8 cellular contexts compared by ENCODE assay signal in the genomic region with DNA sequence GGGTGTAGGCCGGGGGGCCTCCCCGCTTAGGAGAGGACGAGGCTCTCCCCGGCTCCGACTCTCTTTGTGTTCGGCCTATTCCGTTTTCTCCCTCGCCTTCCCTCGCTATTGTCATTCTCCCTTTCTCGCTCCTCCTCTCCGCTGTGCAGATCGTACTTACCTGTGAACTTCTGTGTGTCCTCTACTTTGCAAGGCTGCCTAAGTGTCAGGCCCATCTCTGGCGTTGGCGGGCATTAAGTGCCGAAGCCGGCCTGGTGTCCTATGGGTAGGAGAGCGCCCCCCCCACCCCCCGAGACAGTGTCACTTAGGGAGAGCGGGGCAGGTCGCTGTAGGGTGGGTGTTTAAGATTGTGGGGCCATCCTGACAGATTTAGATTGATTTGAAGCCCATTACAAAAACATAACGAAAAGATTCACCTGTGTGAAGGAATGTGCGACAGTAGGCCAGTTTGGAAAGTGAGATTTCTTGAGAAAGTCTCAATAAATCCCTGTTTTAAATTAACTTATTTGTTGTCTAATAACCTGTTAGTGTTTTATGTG. TPM values are rescaled to one million over a fixed set of nuclear protein-coding genes. Genes with fewer than 3 reads are reported as not detected.
DNase-seq lines count a peak whose midpoint lies in the region; ATAC-seq and TF ChIP-seq lines count a peak whose summit lies in the region.

No MANE protein-coding gene starts in this region.

- peak overlapping the region; percentile 71 for H2AFZ ChIP-seq in neural progenitor cell (replicated peaks)

- ATAC-seq in Right ventricle myocardium inferior, result peak; percentile 47
- peak; percentile 17 for ATAC-seq in HG02970 (IDR thresholded peaks at IDR 0.05; ENCODE audit: low FRiP score, unreplicated experiment)

- peaks cover 67% of the 10 kb centered on the region for H3K36me3 Mint-ChIP-seq in activated T-helper 1 cell treated with anti-CD3 and anti-CD28 coated beads, Interleukin-12 subunit alpha, Interleukin-12 subunit beta, Interleukin-2, Interleukin-4 antibody, amounts not matched to agents 30 ng/mL and 10 ng/mL and 1 ng/mL, durations not matched to agents 14 hours and 24 hours and 36 hours (ENCODE audit: low read depth)
- peaks cover 73% of the 10 kb centered on the region for H3K36me3 Mint-ChIP-seq in neural progenitor cell

- 0% methylated on average over 22 of the region's 22 CpGs for WGBS in thyroid gland, 2 donors

- H3K9me3 ChIP-seq in neural progenitor cell (ENCODE audit: low read depth), result peaks cover 7% of the 10 kb centered on the region
- H3K9me3 ChIP-seq in thyroid gland, result no peaks in the 10 kb centered on the region

- TF ChIP-seq POLR2A in thyroid gland (IDR thresholded peaks at IDR 0.05), result no peak

- H3K27me3 Mint-ChIP-seq in activated T-helper 1 cell treated with anti-CD3 and anti-CD28 coated beads, Interleukin-12 subunit alpha, Interleukin-12 subunit beta, Interleukin-2, Interleukin-4 antibody, amounts not matched to agents 30 ng/mL and 10 ng/mL and 1 ng/mL, durations not matched to agents 14 hours and 24 hours and 36 hours (ENCODE audit: insufficient read depth), result no peaks in the 10 kb centered on the region
- peaks cover 6% of the 10 kb centered on the region for H3K27me3 Mint-ChIP-seq in neural progenitor cell (ENCODE audit: insufficient read depth, low read depth)

- peak overlapping the region; percentile 99 for H3K4me3 ChIP-seq in fibroblast of the aortic adventitia (ENCODE audit: low read depth, low read length)
- peak overlapping the region; percentile 92 for H3K4me3 ChIP-seq in neural progenitor cell
- H3K4me3 ChIP-seq in thyroid gland (replicated peaks in 1 of 3), result peak overlapping the region; percentile 91 to 97 (median 93)

- peaks cover 20% of the 10 kb centered on the region for H3K9me3 Mint-ChIP-seq in activated T-helper 1 cell treated with anti-CD3 and anti-CD28 coated beads, Interleukin-12 subunit alpha, Interleukin-12 subunit beta, Interleukin-2, Interleukin-4 antibody, amounts not matched to agents 30 ng/mL and 10 ng/mL and 1 ng/mL, durations not matched to agents 14 hours and 24 hours and 36 hours
- H3K9me3 Mint-ChIP-seq in neural progenitor cell, result peaks cover 50% of the 10 kb centered on the region

- DNase-seq in Right ventricle myocardium inferior (ENCODE audit: missing footprints), result no peak
- no peak for DNase-seq in cardiac septum (ENCODE audit: low spot score)
- DNase-seq in NCI-H510A (lab: John Stamatoyannopoulos, UW), result peak; percentile 20
- DNase-seq in activated T-helper 1 cell treated with anti-CD3 and anti-CD28 coated beads, Interleukin-12 subunit alpha, Interleukin-12 subunit beta, Interleukin-2, Interleukin-4 antibody, amounts not matched to agents 30 ng/mL and 10 ng/mL and 1 ng/mL, durations not matched to agents 14 hours and 24 hours and 36 hours (ENCODE audit: low spot score), result peak; percentile 14
- peak; percentile 23 for DNase-seq in fibroblast of the aortic adventitia (ENCODE audit: low read depth)
- DNase-seq in neural progenitor cell (ENCODE audit: low spot score), result peak; percentile 60
- peak; percentile 33 to 37 for DNase-seq in thyroid gland

- H3K9ac ChIP-seq in neural progenitor cell, result peak overlapping the region; percentile 98

- H3K36me3 ChIP-seq in neural progenitor cell (peaks cover 30% of the 10 kb centered on the region), thyroid gland (no peaks in the 10 kb centered on the region)

- TF ChIP-seq CTCF in fibroblast of the aortic adventitia (IDR thresholded peaks at IDR 0.05; ENCODE audit: insufficient read depth, low read length), result no peak
- no peak for TF ChIP-seq CTCF in neural progenitor cell (IDR thresholded peaks at IDR 0.05)
- no peak for TF ChIP-seq CTCF in thyroid gland (IDR thresholded peaks at IDR 0.05)

- H3K4me1 ChIP-seq in neural progenitor cell, result peaks cover 12% of the 10 kb centered on the region
- peaks cover 10 to 18% of the 10 kb centered on the region in 2 donors for H3K4me1 ChIP-seq in thyroid gland

- peaks cover 47% of the 10 kb centered on the region for H3K4me1 Mint-ChIP-seq in activated T-helper 1 cell treated with anti-CD3 and anti-CD28 coated beads, Interleukin-12 subunit alpha, Interleukin-12 subunit beta, Interleukin-2, Interleukin-4 antibody, amounts not matched to agents 30 ng/mL and 10 ng/mL and 1 ng/mL, durations not matched to agents 14 hours and 24 hours and 36 hours (ENCODE audit: low read depth)
- peaks cover 19% of the 10 kb centered on the region for H3K4me1 Mint-ChIP-seq in neural progenitor cell

- peaks cover 12% of the 10 kb centered on the region for H4K20me1 ChIP-seq in neural progenitor cell (ENCODE audit: low read depth)

- peaks cover 12% of the 10 kb centered on the region for H3F3A ChIP-seq in neural progenitor cell (ENCODE audit: low read depth)

- peak overlapping the region; percentile 98 for H3K27ac Mint-ChIP-seq in activated T-helper 1 cell treated with anti-CD3 and anti-CD28 coated beads, Interleukin-12 subunit alpha, Interleukin-12 subunit beta, Interleukin-2, Interleukin-4 antibody, amounts not matched to agents 30 ng/mL and 10 ng/mL and 1 ng/mL, durations not matched to agents 14 hours and 24 hours and 36 hours
- peak overlapping the region; percentile 99 for H3K27ac Mint-ChIP-seq in neural progenitor cell

- intact Hi-C loops in Right ventricle myocardium inferior (cut with DNase I) (loop anchor here (5.0 kb wide), 2 partner anchors 43 to 107 kb away; no protein-coding TSS in a partner anchor), cardiac septum (cut with DNase I) (loop anchor here (5.0 kb wide), 1 partner anchor 97 kb away; no protein-coding TSS in a partner anchor), thyroid gland (cut with DNase I) (no loop called here)
- intact Hi-C loops in activated T-helper 1 cell treated with anti-CD3 and anti-CD28 coated beads, Interleukin-12 subunit alpha, Interleukin-12 subunit beta, Interleukin-2, Interleukin-4 antibody, amounts not matched to agents 30 ng/mL and 10 ng/mL and 1 ng/mL, durations not matched to agents 14 hours and 24 hours and 36 hours (cut with micrococcal nuclease), result loop anchor here (1.0 to 10.0 kb wide), 13 partner anchors 15 to 1850 kb away; a partner anchor contains a TSS

- H3K27me3 ChIP-seq in neural progenitor cell, result no peaks in the 10 kb centered on the region
- H3K27me3 ChIP-seq in thyroid gland, result no peaks in the 10 kb centered on the region

- H3K4me2 ChIP-seq in neural progenitor cell, result peak overlapping the region; percentile 98

- peak overlapping the region; percentile 98 for H3K27ac ChIP-seq in neural progenitor cell
- H3K27ac ChIP-seq in thyroid gland, result peak overlapping the region; percentile 92 to 95 (median 95)

- H3K4me3 Mint-ChIP-seq in activated T-helper 1 cell treated with anti-CD3 and anti-CD28 coated beads, Interleukin-12 subunit alpha, Interleukin-12 subunit beta, Interleukin-2, Interleukin-4 antibody, amounts not matched to agents 30 ng/mL and 10 ng/mL and 1 ng/mL, durations not matched to agents 14 hours and 24 hours and 36 hours, result peak overlapping the region; percentile 99
- H3K4me3 Mint-ChIP-seq in neural progenitor cell, result peak overlapping the region; percentile 99

- peaks cover 69% of the 10 kb centered on the region for H3K79me2 ChIP-seq in neural progenitor cell (ENCODE audit: low read depth)

RNA-seq across cellular contexts. Expression of a gene that starts 0.6 kb away (rescaled TPM):
- total RNA-seq in Right ventricle myocardium inferior (36.1 TPM), cardiac septum (41.4 TPM), fibroblast of the aortic adventitia (ENCODE audit: low replicate concordance) (21.9 and 72.1 TPM in 2 replicates), neural progenitor cell (ENCODE audit: low replicate concordance) (31.9 and 48.6 TPM in 2 replicates), thyroid gland (10 to 100 TPM; 35.7 to 59.9 (median 44.5) TPM)
- 75.2 and 78.9 TPM in 2 replicates for total RNA-seq in activated T-helper 1 cell treated with anti-CD3 and anti-CD28 coated beads, Interleukin-12 subunit alpha, Interleukin-12 subunit beta, Interleukin-2, Interleukin-4 antibody, amounts not matched to agents 30 ng/mL and 10 ng/mL and 1 ng/mL, durations not matched to agents 14 hours and 24 hours and 36 hours

Comparison
In these comparisons a context has a peak if more than half of its experiments do, and no peak if none do; other contexts are left out.
1. DNase-seq: peak in NCI-H510A (single experiment), activated T-helper 1 cell treated with anti-CD3 and anti-CD28 coated beads, Interleukin-12 subunit alpha, Interleukin-12 subunit beta, Interleukin-2, Interleukin-4 antibody, amounts not matched to agents 30 ng/mL and 10 ng/mL and 1 ng/mL, durations not matched to agents 14 hours and 24 hours and 36 hours (single experiment), fibroblast of the aortic adventitia (single experiment), neural progenitor cell (single experiment) and thyroid gland (2 of 2); none in Right ventricle myocardium inferior (single experiment) and cardiac septum (single experiment).
2. Peak in every context shown above with its lines, with median percentiles within 50 percentile points of each other: H3K4me3 ChIP-seq.